In the genomic region with DNA sequence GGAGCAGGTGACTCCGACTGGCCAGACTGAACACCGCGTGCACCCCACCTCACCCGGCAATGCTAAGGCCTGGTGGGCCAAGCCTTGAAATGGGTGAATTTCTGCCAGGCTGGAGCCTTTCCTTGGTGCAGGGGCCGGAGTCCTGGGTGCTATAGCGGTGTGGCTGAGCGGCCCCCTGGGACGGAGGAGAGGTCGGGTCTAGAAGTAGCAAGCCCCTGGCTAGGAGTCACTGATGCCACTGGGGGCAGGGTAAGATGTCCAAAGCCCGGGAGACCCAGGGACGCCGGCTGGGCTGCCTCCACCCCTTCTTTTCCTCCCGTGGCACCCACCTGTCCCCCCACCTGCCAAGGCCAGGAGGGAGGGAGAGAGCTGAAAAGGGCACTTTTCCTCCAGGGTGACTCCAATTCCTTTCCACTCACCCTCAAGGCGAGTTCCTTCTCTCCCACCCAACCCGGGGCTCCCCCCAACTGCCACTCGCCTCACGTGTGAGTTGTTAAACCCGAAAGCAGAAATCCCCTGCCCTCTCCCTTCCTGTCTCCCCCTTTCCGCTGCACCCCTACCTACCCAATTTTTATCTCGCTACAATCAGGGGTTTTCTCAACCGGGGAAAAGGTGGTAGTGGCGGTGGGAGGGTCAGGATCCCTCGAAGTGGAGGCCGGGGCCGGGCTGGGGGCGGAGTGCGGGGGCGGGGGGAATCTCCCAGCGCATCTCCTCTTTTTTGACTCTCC, we compare ENCODE assay signal across 9 cellular contexts. TPM values are rescaled to one million over a fixed set of nuclear protein-coding genes. Genes with fewer than 3 reads are reported as not detected.
DNase-seq lines count a peak whose midpoint lies in the region; ATAC-seq and TF ChIP-seq lines count a peak whose summit lies in the region.
"Had no signal": no experiment of that assay in that cellular context is flagged by ENCODE, and none has a peak within 500 bp of the region (broad histone marks: within the 10 kb centered on the region; RNA-seq: fewer than 3 reads in every experiment).

No MANE protein-coding gene starts in this region.

- TF ChIP-seq EP300 in stomach (IDR thresholded peaks at IDR 0.05) = no peak

- peak overlapping the region in 2 of 4 donors; percentile 39 to 45 for H3K4me3 Mint-ChIP-seq in IgD-negative memory B cell
- peak overlapping the region; percentile 55 for H3K4me3 Mint-ChIP-seq in activated CD8-positive, alpha-beta T cell treated with anti-CD3 and anti-CD28 coated beads, Interleukin-2, amount 10 ng/mL, durations not matched to agents 7 days and 5 days
- peak overlapping the region; percentile 65 for H3K4me3 Mint-ChIP-seq in glutamatergic neuron (ENCODE audit: unreplicated experiment)

- H3K27me3 ChIP-seq in stomach = peaks cover 86 to 100% (median 100%) of the 10 kb centered on the region in 3 donors

- intact Hi-C loops in stomach (cut with DNase I; ENCODE audit: low total_unique reads) = no loop called here

- peaks cover 51 to 86% (median 73%) of the 10 kb centered on the region in 4 donors for H3K4me1 ChIP-seq in stomach

- no peak overlapping the region for H3K27ac ChIP-seq in stomach

- no peak for TF ChIP-seq POLR2A in stomach (IDR thresholded peaks at IDR 0.05)

- no peak for ATAC-seq in activated CD8-positive, alpha-beta T cell treated with anti-CD3 and anti-CD28 coated beads, Interleukin-2, amount 10 ng/mL, durations not matched to agents 7 days and 5 days
- no peak for ATAC-seq in omental fat pad (ENCODE audit: low FRiP score)

- POLR2A ChIA-PET in activated CD8-positive, alpha-beta T cell treated with anti-CD3 and anti-CD28 coated beads, Interleukin-2, amount 10 ng/mL, durations not matched to agents 7 days and 5 days (lab: Charles Lee) = interaction anchor here (0.6 to 1.0 kb wide), 2 partner anchors 11 to 12 kb away, joined by 4 to 6 read pairs; no protein-coding TSS in a partner anchor

- H3K36me3 ChIP-seq in stomach = no peaks in the 10 kb centered on the region

- no peaks in the 10 kb centered on the region for H3K9me3 ChIP-seq in stomach

- CTCF ChIA-PET in activated CD8-positive, alpha-beta T cell treated with anti-CD3 and anti-CD28 coated beads, Interleukin-2, amount 10 ng/mL, durations not matched to agents 7 days and 5 days (lab: Charles Lee) = interaction anchor here (1.0 kb wide), 1 partner anchor 174 kb away, joined by 3 read pairs; no protein-coding TSS in a partner anchor

- H3K4me3 ChIP-seq in stomach = no peak overlapping the region

- H3K36me3 Mint-ChIP-seq in IgD-negative memory B cell (peaks cover 3% of the 10 kb centered on the region), glutamatergic neuron (ENCODE audit: unreplicated experiment) (no peaks in the 10 kb centered on the region)
- peaks cover 6% of the 10 kb centered on the region for H3K36me3 Mint-ChIP-seq in activated CD8-positive, alpha-beta T cell treated with anti-CD3 and anti-CD28 coated beads, Interleukin-2, amount 10 ng/mL, durations not matched to agents 7 days and 5 days (ENCODE audit: low read depth)

- 3 to 9% (median 6%) methylated on average over 22 to 29 of the region's 29 CpGs for WGBS in stomach, 5 donors

- H3K4me1 Mint-ChIP-seq in IgD-negative memory B cell (peaks cover 21 to 39% (median 27%) of the 10 kb centered on the region in 3 donors), glutamatergic neuron (ENCODE audit: low read depth, unreplicated experiment) (peaks cover 15% of the 10 kb centered on the region)
- H3K4me1 Mint-ChIP-seq in activated CD8-positive, alpha-beta T cell treated with anti-CD3 and anti-CD28 coated beads, Interleukin-2, amount 10 ng/mL, durations not matched to agents 7 days and 5 days (ENCODE audit: low read depth) = peaks cover 67% of the 10 kb centered on the region

- H3K9me3 Mint-ChIP-seq in IgD-negative memory B cell (peaks cover 0 to 9% (median 0%) of the 10 kb centered on the region in 3 donors), glutamatergic neuron (ENCODE audit: unreplicated experiment) (peaks cover 8% of the 10 kb centered on the region)
- no peaks in the 10 kb centered on the region for H3K9me3 Mint-ChIP-seq in activated CD8-positive, alpha-beta T cell treated with anti-CD3 and anti-CD28 coated beads, Interleukin-2, amount 10 ng/mL, durations not matched to agents 7 days and 5 days (ENCODE audit: insufficient read depth)

- peak; percentile 55 for DNase-seq in activated CD8-positive, alpha-beta T cell treated with anti-CD3 and anti-CD28 coated beads, Interleukin-2, amount 10 ng/mL, durations not matched to agents 7 days and 5 days
- DNase-seq in glutamatergic neuron (no peak), OCI-M2 (lab: John Stamatoyannopoulos, UW; ENCODE audit: unreplicated experiment) (no peak), stomach (no peak), omental fat pad (ENCODE audit: low spot score) (no peak)
- peak; percentile 56 for DNase-seq in stimulated activated naive CD4-positive, alpha-beta T cell treated with Interleukin-2 at 50 U/mL for 16 hours (lab: John Stamatoyannopoulos, UW)
- DNase-seq: cerebellar nuclear complex, NCI-H526 had no signal

- H3K27me3 Mint-ChIP-seq in IgD-negative memory B cell = peaks cover 70% of the 10 kb centered on the region
- peaks cover 80% of the 10 kb centered on the region for H3K27me3 Mint-ChIP-seq in activated CD8-positive, alpha-beta T cell treated with anti-CD3 and anti-CD28 coated beads, Interleukin-2, amount 10 ng/mL, durations not matched to agents 7 days and 5 days (ENCODE audit: low read depth)
- H3K27me3 Mint-ChIP-seq in glutamatergic neuron (ENCODE audit: unreplicated experiment) = peaks cover 43% of the 10 kb centered on the region

- TF ChIP-seq CTCF in glutamatergic neuron (IDR thresholded peaks at IDR 0.05; ENCODE audit: partially characterized antibody, unreplicated experiment) (no peak), stomach (IDR thresholded peaks at IDR 0.05) (no peak), omental fat pad (IDR thresholded peaks at IDR 0.05) (no peak)

- H3K27ac Mint-ChIP-seq in IgD-negative memory B cell = peak overlapping the region in 2 of 3 donors; percentile 35 to 89
- H3K27ac Mint-ChIP-seq in activated CD8-positive, alpha-beta T cell treated with anti-CD3 and anti-CD28 coated beads, Interleukin-2, amount 10 ng/mL, durations not matched to agents 7 days and 5 days = peak overlapping the region; percentile 25
- H3K27ac Mint-ChIP-seq in glutamatergic neuron (ENCODE audit: unreplicated experiment) = no peak overlapping the region

RNA-seq across cellular contexts. Expression of gene GATA3, which starts 6.0 kb away (rescaled TPM):
- 2.0 TPM for polyA plus RNA-seq in IgD-negative memory B cell
- total RNA-seq in activated CD8-positive, alpha-beta T cell treated with anti-CD3 and anti-CD28 coated beads, Interleukin-2, amount 10 ng/mL, durations not matched to agents 7 days and 5 days = 10 to 100 TPM; 42.5 to 44.9 TPM
- 0.69 TPM for total RNA-seq in glutamatergic neuron (ENCODE audit: unreplicated experiment)
- total RNA-seq in stomach = 1 to 10 TPM in 1 of 5 donors, under 1 TPM in 2, not detected in 2; 0.14 to 1.2 (median 0.18) TPM
- polyA plus RNA-seq in stomach = under 1 TPM; 0.12 to 0.46 (median 0.18) TPM
- 1 to 10 TPM in 3 of 4 donors, under 1 TPM in 1; 0.28 to 3.1 (median 1.3) TPM for total RNA-seq in omental fat pad

Comparison
In these comparisons a context has a peak if more than half of its experiments do, and no peak if none do; other contexts are left out.
1. DNase-seq: peak in activated CD8-positive, alpha-beta T cell treated with anti-CD3 and anti-CD28 coated beads, Interleukin-2, amount 10 ng/mL, durations not matched to agents 7 days and 5 days (single experiment) and stimulated activated naive CD4-positive, alpha-beta T cell treated with Interleukin-2 at 50 U/mL for 16 hours (single experiment); none in glutamatergic neuron (single experiment), OCI-M2 (single experiment), stomach (single experiment) and omental fat pad (single experiment).
2. RNA of gene GATA3, which starts 6.0 kb away (total RNA-seq): 42.5 to 44.9 TPM in activated CD8-positive, alpha-beta T cell treated with anti-CD3 and anti-CD28 coated beads, Interleukin-2, amount 10 ng/mL, durations not matched to agents 7 days and 5 days; 0.28 to 3.1 TPM in omental fat pad, 0.69 TPM in glutamatergic neuron (single experiment) and 0.14 to 1.2 TPM in stomach; every median in the first group is over 10 times any median in the second.